In genomic region chr2:44713170-44713569, GRCh38 we compare ENCODE assay signal across 16 cellular contexts.
A peak's percentile ranks its signal among the peaks of the same experiment; 100 is the strongest.
DNase-seq lines count a peak whose midpoint lies in the region; ATAC-seq and TF ChIP-seq lines count a peak whose summit lies in the region.
"Had no signal": no experiment of that assay in that cellular context is flagged by ENCODE, and none has a peak within 500 bp of the region (broad histone marks: within the 10 kb centered on the region; RNA-seq: fewer than 3 reads in every experiment).

No MANE protein-coding gene starts in this region.

- no TSS peak for BruUV-seq in MCF 10A (replicated peaks; lab: Mats Ljungman, UMichigan)

- H3K27me3 ChIP-seq in breast epithelium, result no peaks in the 10 kb centered on the region
- no peaks in the 10 kb centered on the region for H3K27me3 ChIP-seq in transverse colon
- H3K27me3 ChIP-seq in gastrocnemius medialis, result no peaks in the 10 kb centered on the region
- H3K27me3 ChIP-seq: SJSA1 had no signal

- H3K36me3 Mint-ChIP-seq in MCF 10A (ENCODE audit: insufficient read depth, unreplicated experiment) (no peaks in the 10 kb centered on the region), T-helper 17 cell (ENCODE audit: low read depth) (peaks cover 3% of the 10 kb centered on the region), immature natural killer cell (peaks cover 0 to 7% (median 0%) of the 10 kb centered on the region in 3 donors)

- H3K9me3 Mint-ChIP-seq in MCF 10A (ENCODE audit: unreplicated experiment) (no peaks in the 10 kb centered on the region), immature natural killer cell (no peaks in the 10 kb centered on the region)
- H3K9me3 Mint-ChIP-seq: nephron progenitor cell had no signal

- H3K9me3 ChIP-seq in breast epithelium (no peaks in the 10 kb centered on the region), T-helper 17 cell (ENCODE audit: control insufficient read depth, low read length, poor library complexity, severe bottlenecking) (no peaks in the 10 kb centered on the region), transverse colon (no peaks in the 10 kb centered on the region), gastrocnemius medialis (no peaks in the 10 kb centered on the region)
- H3K9me3 ChIP-seq: SJSA1 had no signal

- H3K4me1 ChIP-seq in breast epithelium (no peaks in the 10 kb centered on the region), transverse colon (peaks cover 0 to 9% (median 0%) of the 10 kb centered on the region in 4 donors), gastrocnemius medialis (no peaks in the 10 kb centered on the region)
- H3K4me1 ChIP-seq: SJSA1 had no signal

- ATAC-seq in HG03342 (IDR thresholded peaks at IDR 0.05; ENCODE audit: unreplicated experiment) (peak; percentile 61), T-helper 17 cell (peak; percentile 71), gastrocnemius medialis (no peak)

- H3K36me3 ChIP-seq in breast epithelium (no peaks in the 10 kb centered on the region), transverse colon (no peaks in the 10 kb centered on the region), gastrocnemius medialis (no peaks in the 10 kb centered on the region)
- H3K36me3 ChIP-seq: SJSA1 had no signal

- WGBS in transverse colon (ENCODE audit: low coverage in 1 of 2), 2 donors, result 74 to 75% methylated on average over 3 of the region's 3 CpGs

- TF ChIP-seq EP300 in transverse colon (IDR thresholded peaks at IDR 0.05; ENCODE audit: low read depth), result no peak

- TF ChIP-seq CTCF in MCF 10A (IDR thresholded peaks at IDR 0.05; ENCODE audit: unreplicated experiment), result no peak
- TF ChIP-seq CTCF in breast epithelium (IDR thresholded peaks at IDR 0.05), result no peak
- no peak for TF ChIP-seq CTCF in transverse colon (IDR thresholded peaks at IDR 0.05)
- TF ChIP-seq CTCF in gastrocnemius medialis (IDR thresholded peaks at IDR 0.05 in 4 of 5, conservative IDR thresholded peaks at IDR 0.05 in 1 of 5), result no peak

- H3K27ac ChIP-seq in breast epithelium (no peak overlapping the region), transverse colon (no peak overlapping the region), gastrocnemius medialis (no peak overlapping the region)
- H3K27ac ChIP-seq: coronary artery, SJSA1 had no signal

- no peak overlapping the region for H3K4me3 Mint-ChIP-seq in MCF 10A (ENCODE audit: unreplicated experiment)
- H3K4me3 Mint-ChIP-seq in T-helper 17 cell, result no peak overlapping the region
- H3K4me3 Mint-ChIP-seq in immature natural killer cell, result no peak overlapping the region
- H3K4me3 Mint-ChIP-seq: nephron progenitor cell had no signal

- H3K27me3 Mint-ChIP-seq in MCF 10A (ENCODE audit: insufficient read depth, unreplicated experiment), result no peaks in the 10 kb centered on the region
- no peaks in the 10 kb centered on the region for H3K27me3 Mint-ChIP-seq in T-helper 17 cell
- peaks cover 0 to 2% (median 0%) of the 10 kb centered on the region in 3 donors for H3K27me3 Mint-ChIP-seq in immature natural killer cell (ENCODE audit: low read depth in 3 of 3)

- TF ChIP-seq POLR2A in breast epithelium (IDR thresholded peaks at IDR 0.05), result no peak
- no peak for TF ChIP-seq POLR2A in transverse colon (IDR thresholded peaks at IDR 0.05)
- no peak for TF ChIP-seq POLR2A in gastrocnemius medialis (IDR thresholded peaks at IDR 0.05)

- CTCF ChIA-PET in MCF 10A (lab: Yijun Ruan, JAX), result interaction anchor here (0.8 to 5.8 kb wide), 2 partner anchors 233 to 242 kb away, joined by 4 to 76 read pairs; no protein-coding TSS in a partner anchor

- H3K27ac Mint-ChIP-seq in MCF 10A (ENCODE audit: low read depth, unreplicated experiment) (no peak overlapping the region), T-helper 17 cell (peak overlapping the region; percentile 27), immature natural killer cell (peak overlapping the region in 1 of 6 donors; percentile 11)
- H3K27ac Mint-ChIP-seq: nephron progenitor cell had no signal

- no peak overlapping the region for H3K4me3 ChIP-seq in breast epithelium
- H3K4me3 ChIP-seq in transverse colon, result no peak overlapping the region
- no peak overlapping the region for H3K4me3 ChIP-seq in gastrocnemius medialis
- H3K4me3 ChIP-seq: coronary artery, lung, SJSA1 had no signal

- DNase-seq in MCF 10A (ENCODE audit: unreplicated experiment) (peak; percentile 3), breast epithelium (ENCODE audit: low spot score in 2 of 2) (no peak), T-helper 17 cell (no peak), transverse colon (peak; percentile 25), immature natural killer cell (no peak), gastrocnemius medialis (no peak), EL (no peak)
- DNase-seq: activated gamma-delta T cell, DMS 273 treated with DMSO at 0.1 percent for 48 hours, MV-4-11, NCI-H2171 treated with DMSO at 0.1 percent for 48 hours, nephron progenitor cell had no signal

- intact Hi-C loops in MCF 10A (cut with micrococcal nuclease) (no loop called here), breast epithelium (cut with DNase I; ENCODE audit: low total_unique reads) (no loop called here), transverse colon (cut with DNase I; ENCODE audit: low total_unique reads) (no loop called here), gastrocnemius medialis (cut with DNase I; ENCODE audit: low total_unique reads) (no loop called here)

- H3K4me1 Mint-ChIP-seq in MCF 10A (ENCODE audit: insufficient read depth, unreplicated experiment), result peaks cover 6% of the 10 kb centered on the region
- H3K4me1 Mint-ChIP-seq in T-helper 17 cell, result peaks cover 6% of the 10 kb centered on the region
- H3K4me1 Mint-ChIP-seq in immature natural killer cell, result peaks cover 24 to 28% of the 10 kb centered on the region in 2 donors
- H3K4me1 Mint-ChIP-seq: nephron progenitor cell had no signal

- in situ Hi-C loops in transverse colon (cut with MboI; ENCODE audit: low pct_ligation_motif_present in 1 of 4, low pct_unique_long_range_greater_than_20kb in 1 of 4, low sequenced_read_pairs in 3 of 4) (no loop called here), gastrocnemius medialis (cut with MboI; ENCODE audit: low sequenced_read_pairs in 4 of 4) (loop anchor here in 1 of 4 donors (25.0 kb wide), 1 partner anchor 226 kb away; no protein-coding TSS in a partner anchor)

- POLR2A ChIA-PET in MCF 10A (lab: Yijun Ruan, JAX), result no interaction called here

Comparison
In these comparisons a context has a peak if more than half of its experiments do, and no peak if none do; other contexts are left out.
1. DNase-seq: peak in MCF 10A (single experiment) and transverse colon (single experiment); none in breast epithelium (0 of 2), T-helper 17 cell (0 of 3), immature natural killer cell (0 of 3), gastrocnemius medialis (0 of 2) and EL (single experiment).
2. ATAC-seq: peak in HG03342 (single experiment) and T-helper 17 cell (single experiment); none in gastrocnemius medialis (0 of 2).